27 cellular contexts compared by ENCODE assay signal in genomic region chr3:88812576-88812975, GRCh38.
"Had no signal": no experiment of that assay in that cellular context is flagged by ENCODE, and none has a peak within 500 bp of the region (broad histone marks: within the 10 kb centered on the region; RNA-seq: fewer than 3 reads in every experiment).

No MANE protein-coding gene starts in this region.

- H3K27me3 ChIP-seq: body of pancreas had no signal

- H3K27ac ChIP-seq: body of pancreas, SK-N-MC had no signal

- H3K4me3 ChIP-seq: body of pancreas, SK-N-MC had no signal

- H3K9me3 ChIP-seq: body of pancreas had no signal

- ATAC-seq: activated CD4-positive, alpha-beta T cell treated with anti-CD3 and anti-CD28 coated beads for 36 hours; activated T-helper 17 cell treated with anti-CD3 and anti-CD28 coated beads, Interleukin-2, amount 50 U/mL, for 72 hours; body of pancreas; Panc1; Right ventricle myocardium inferior; T-cell had no signal

- DNase-seq: activated CD4-positive, alpha-beta memory T cell treated with anti-CD3 and anti-CD28 coated beads, Interleukin-2, amount 10 ng/mL, durations not matched to agents 7 days and 5 days; activated CD4-positive, alpha-beta T cell treated with anti-CD3 and anti-CD28 coated beads for 36 hours; activated CD4-positive, alpha-beta T cell treated with anti-CD3 and anti-CD28 coated beads, Interleukin-2, amount 50 U/mL, for 1 hour; activated gamma-delta T cell; activated naive CD4-positive, alpha-beta T cell treated with anti-CD3 and anti-CD28 coated beads, Interleukin-2, amount 10 ng/mL, durations not matched to agents 7 days and 5 days; activated naive CD8-positive, alpha-beta T cell treated with anti-CD3 and anti-CD28 coated beads for 36 hours; activated T-cell treated with anti-CD3 and anti-CD28 coated beads for 4 hours; activated T-cell treated with anti-CD3 and anti-CD28 coated beads, Interleukin-2, amount 50 U/mL, for 48 hours; body of pancreas; Kasumi-1; KBM-7; NCI-H1105 treated with DMSO at 0.1 percent for 48 hours; NCI-H1436 treated with DMSO at 0.1 percent for 48 hours; NCI-H187; NCI-H2081; NCI-H510A treated with DMSO at 0.1 percent for 48 hours; NCI-H69; NK-92 treated with Interleukin-12 subunit alpha and Interleukin-12 subunit beta, amount 100 ng/mL, for 24 hours; OCI-M1; RPMI8226; T-cell; T-helper 2 cell; T1000 had no signal
